Comparison of ENCODE assay signal across 8 cellular contexts in the genomic region with DNA sequence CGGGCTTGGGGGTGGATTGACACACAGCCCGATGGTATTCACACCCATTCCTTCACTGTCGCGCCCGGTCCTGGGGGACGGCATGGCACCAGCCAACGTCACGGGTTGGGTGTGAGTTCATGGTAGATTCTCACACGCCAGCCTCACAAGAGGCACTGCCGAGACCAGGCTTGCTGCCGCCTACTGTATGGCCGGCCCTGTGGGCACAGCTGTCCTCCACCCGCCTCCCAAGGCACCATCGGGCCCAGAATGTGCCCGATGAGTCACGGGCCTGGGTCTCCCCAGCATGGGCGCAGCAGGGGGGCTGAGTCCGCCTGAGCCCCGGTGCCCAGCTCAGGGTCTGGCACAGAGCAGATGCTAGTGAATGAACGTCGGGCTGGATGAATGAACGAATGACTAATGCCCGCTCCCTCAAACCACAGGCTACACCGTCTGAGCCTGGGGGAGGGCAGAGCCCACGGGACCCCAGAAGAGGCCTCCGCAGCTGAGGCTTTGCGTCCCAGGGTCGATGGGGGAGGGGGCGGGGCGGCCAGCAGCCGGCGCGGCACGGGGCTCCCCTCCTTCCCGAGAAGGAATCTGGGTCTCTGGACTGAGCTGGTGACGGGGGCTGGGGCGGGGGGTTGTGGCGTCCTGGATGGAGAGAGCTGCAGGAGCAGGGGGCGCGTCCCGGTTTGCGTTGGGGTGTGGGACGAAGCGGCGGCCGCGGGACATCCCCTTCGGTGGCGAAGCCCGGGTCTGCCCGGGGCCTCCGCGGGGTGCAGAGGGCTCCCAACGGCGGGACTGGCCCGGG. TPM values are rescaled to one million over a fixed set of nuclear protein-coding genes. Genes with fewer than 3 reads are reported as not detected.
A peak's percentile ranks its signal among the peaks of the same experiment; 100 is the strongest.
DNase-seq lines count a peak whose midpoint lies in the region; ATAC-seq and TF ChIP-seq lines count a peak whose summit lies in the region.

No MANE protein-coding gene starts in this region.

- H3K9me3 Mint-ChIP-seq in activated T-cell treated with anti-CD3 and anti-CD28 coated beads, Interleukin-2, amount 50 U/mL, for 4 hours: no peaks in the 10 kb centered on the region

- H3K4me1 ChIP-seq in adipocyte (ENCODE audit: control insufficient read depth, insufficient read depth, low read length) (peaks cover 13% of the 10 kb centered on the region), iPS DF 6.9 (ENCODE audit: control insufficient read depth, insufficient read depth, low read length) (peaks cover 9% of the 10 kb centered on the region; the same call in 1 of the 2 replicates), gastrocnemius medialis (peaks cover 6 to 7% of the 10 kb centered on the region in 2 donors)

- H3K27me3 Mint-ChIP-seq in activated T-cell treated with anti-CD3 and anti-CD28 coated beads, Interleukin-2, amount 50 U/mL, for 4 hours (ENCODE audit: low read depth): peaks cover 42% of the 10 kb centered on the region

- TF ChIP-seq CTCF in gastrocnemius medialis (IDR thresholded peaks at IDR 0.05 in 4 of 5, conservative IDR thresholded peaks at IDR 0.05 in 1 of 5): no peak

- H3K27ac ChIP-seq in iPS DF 6.9 (ENCODE audit: low read length) (no peak overlapping the region), gastrocnemius medialis (no peak overlapping the region)

- intact Hi-C loops in gastrocnemius medialis (cut with DNase I; ENCODE audit: low total_unique reads): loop anchor here (10.0 kb wide), 1 partner anchor 81 kb away; no protein-coding TSS in a partner anchor

- H3K9me3 ChIP-seq in adipocyte (ENCODE audit: control insufficient read depth, low read length): no peaks in the 10 kb centered on the region
- no peaks in the 10 kb centered on the region for H3K9me3 ChIP-seq in iPS DF 6.9 (ENCODE audit: control insufficient read depth, insufficient read depth, low read length)
- no peaks in the 10 kb centered on the region for H3K9me3 ChIP-seq in gastrocnemius medialis

- ATAC-seq in activated T-cell treated with anti-CD3 and anti-CD28 coated beads, Interleukin-2, amount 50 U/mL, for 4 hours: peak; percentile 72 to 76
- ATAC-seq in gastrocnemius medialis (peak in 1 of 2 donors; percentile 45), GM21619 (IDR thresholded peaks at IDR 0.05; ENCODE audit: unreplicated experiment) (no peak), HG03139 (IDR thresholded peaks at IDR 0.05; ENCODE audit: unreplicated experiment) (no peak), GM21360 (IDR thresholded peaks at IDR 0.05; ENCODE audit: unreplicated experiment) (no peak)

- H3K27me3 ChIP-seq in adipocyte (replicated peaks; ENCODE audit: control insufficient read depth, insufficient read depth, low read length) (peaks cover 23% of the 10 kb centered on the region), iPS DF 6.9 (ENCODE audit: control insufficient read depth, insufficient read depth, low read length) (peaks cover 22% of the 10 kb centered on the region), gastrocnemius medialis (peaks cover 29 to 41% (median 31%) of the 10 kb centered on the region in 3 donors)

- no CpG with 5 or more reads among the region's 56 CpGs for WGBS in iPS DF 6.9 (ENCODE audit: insufficient coverage, insufficient read length)

- peak overlapping the region; percentile 66 for H3K4me3 ChIP-seq in adipocyte (ENCODE audit: low read length)
- H3K4me3 ChIP-seq in iPS DF 6.9 (ENCODE audit: low read length): peak overlapping the region; percentile 73; the same call in 1 of the 2 replicates
- H3K4me3 ChIP-seq in gastrocnemius medialis: peak overlapping the region; percentile 36 to 52 (median 46)

- in situ Hi-C loops in gastrocnemius medialis (cut with MboI; ENCODE audit: low sequenced_read_pairs in 4 of 4): no loop called here

- peak overlapping the region; percentile 68 for H3K4me3 Mint-ChIP-seq in activated T-cell treated with anti-CD3 and anti-CD28 coated beads, Interleukin-2, amount 50 U/mL, for 4 hours

- DNase-seq in activated T-cell treated with anti-CD3 and anti-CD28 coated beads, Interleukin-2, amount 50 U/mL, for 4 hours: no peak
- DNase-seq in activated T-cell treated with anti-CD3 and anti-CD28 coated beads, Interleukin-2, amount 50 U/mL, for 1 hour: no peak
- DNase-seq in adipocyte (ENCODE audit: low read depth): peak; percentile 63
- DNase-seq in iPS DF 6.9 (ENCODE audit: low read depth, low spot score): no peak
- no peak for DNase-seq in gastrocnemius medialis

- peaks cover 11% of the 10 kb centered on the region for H3K4me1 Mint-ChIP-seq in activated T-cell treated with anti-CD3 and anti-CD28 coated beads, Interleukin-2, amount 50 U/mL, for 4 hours (ENCODE audit: low read depth)

- H3K36me3 ChIP-seq in adipocyte (ENCODE audit: control insufficient read depth, insufficient read depth, low read length, severe bottlenecking) (no peaks in the 10 kb centered on the region), iPS DF 6.9 (ENCODE audit: control insufficient read depth, insufficient read depth, low read length) (no peaks in the 10 kb centered on the region), gastrocnemius medialis (no peaks in the 10 kb centered on the region)

- TF ChIP-seq POLR2A in gastrocnemius medialis (IDR thresholded peaks at IDR 0.05): no peak

- H3K9ac ChIP-seq in adipocyte (ENCODE audit: low read length): no peak overlapping the region

- no peaks in the 10 kb centered on the region for H3K36me3 Mint-ChIP-seq in activated T-cell treated with anti-CD3 and anti-CD28 coated beads, Interleukin-2, amount 50 U/mL, for 4 hours (ENCODE audit: insufficient read depth)

RNA-seq across cellular contexts. Expression of a gene that starts 0.8 kb away (rescaled TPM):
- total RNA-seq in activated T-cell treated with anti-CD3 and anti-CD28 coated beads, Interleukin-2, amount 50 U/mL, for 4 hours: under 1 TPM; 0.33 to 0.58 (median 0.56) TPM
- under 1 TPM; 0.13 to 0.87 (median 0.41) TPM for total RNA-seq in gastrocnemius medialis

Comparison
In these comparisons a context has a peak if more than half of its experiments do, and no peak if none do; other contexts are left out.
1. ATAC-seq: peak in activated T-cell treated with anti-CD3 and anti-CD28 coated beads, Interleukin-2, amount 50 U/mL, for 4 hours (2 of 2); none in GM21619 (single experiment), HG03139 (single experiment) and GM21360 (single experiment).
2. Peak in every context shown above with its lines, with median percentiles within 50 percentile points of each other: H3K4me3 ChIP-seq.